1 cellular context compared by ENCODE assay signal in the genomic region with DNA sequence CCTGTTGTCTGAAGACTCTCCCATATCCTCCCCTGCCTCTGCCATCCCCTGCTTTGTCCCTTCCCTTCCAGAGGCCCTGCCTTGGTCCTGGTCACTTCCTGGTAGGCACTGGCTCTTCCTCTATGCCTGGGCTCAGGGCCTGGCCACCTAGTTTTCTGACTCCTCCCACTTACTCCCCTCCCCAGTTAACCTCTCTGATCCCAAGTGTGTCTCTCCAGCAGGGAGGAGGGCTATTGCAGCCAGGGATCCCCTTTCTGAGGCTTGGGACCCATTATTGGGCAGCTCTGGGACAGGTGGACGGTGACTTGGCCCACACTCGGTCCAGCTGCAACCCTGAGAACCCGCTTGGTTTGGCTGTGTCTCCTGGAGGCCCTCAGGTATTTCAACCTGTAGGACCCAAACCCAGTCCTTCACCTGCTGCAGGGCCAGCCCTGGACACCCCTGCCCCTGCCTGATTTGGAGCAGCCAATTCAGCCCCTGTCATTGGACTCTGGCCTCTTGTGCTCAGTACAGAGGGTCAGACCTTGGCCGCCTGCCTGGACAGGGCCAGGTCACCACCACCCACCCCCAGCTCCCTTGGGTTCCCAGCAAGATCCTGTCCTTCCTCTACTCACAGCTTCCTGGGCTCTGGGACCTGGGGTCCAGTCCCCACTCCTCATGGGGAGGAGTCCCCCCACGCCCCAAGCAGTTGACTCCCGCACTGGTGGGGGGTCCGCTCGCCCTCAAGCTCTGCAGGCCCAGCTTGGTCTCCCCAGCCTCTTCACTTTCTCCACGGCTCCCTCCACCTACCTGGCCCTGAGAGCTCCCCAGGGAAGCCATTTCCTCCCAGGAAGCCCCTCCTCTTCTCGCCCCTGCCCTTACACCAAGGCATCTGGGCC.
TF ChIP-seq lines count a peak whose summit lies in the region.

No MANE protein-coding gene starts in this region.

TF ChIP-seq in HepG2, 621 proteins besides CTCF, POLR2A, EP300 and RAD21 (continues in another document):
- TF ChIP-seq REXO4 (CRISPR knock-in tag; IDR thresholded peaks at IDR 0.05; ENCODE audit: borderline replicate concordance) (no peak), NR3C1 (CRISPR knock-in tag; IDR thresholded peaks at IDR 0.05) (no peak), ZNF800 (CRISPR knock-in tag; IDR thresholded peaks at IDR 0.05) (no peak), CERS6 (CRISPR knock-in tag; IDR thresholded peaks at IDR 0.05) (no peak), ZNF431 (CRISPR knock-in tag; IDR thresholded peaks at IDR 0.05; ENCODE audit: borderline replicate concordance, low read depth) (0 out of 2 replicates have a peak, but pooled peaks have one; percentile 43), SIX4 (CRISPR knock-in tag; IDR thresholded peaks at IDR 0.05) (no peak), ZNF296 (CRISPR knock-in tag; conservative IDR thresholded peaks at IDR 0.05) (0 out of 2 replicates have a peak, but pooled peaks have one; percentile 29), ZNF740 (CRISPR knock-in tag; IDR thresholded peaks at IDR 0.05) (no peak), ZNF276 (CRISPR knock-in tag; IDR thresholded peaks at IDR 0.05; ENCODE audit: low read depth) (no peak), ZNF558 (CRISPR knock-in tag; IDR thresholded peaks at IDR 0.05; ENCODE audit: borderline replicate concordance) (no peak), SIN3B (IDR thresholded peaks at IDR 0.05; ENCODE audit: low read length) (no peak), CCDC6 (CRISPR knock-in tag; IDR thresholded peaks at IDR 0.05) (0 out of 2 replicates have a peak, but pooled peaks have one; percentile 49), ZNF512 (CRISPR knock-in tag; IDR thresholded peaks at IDR 0.05) (no peak), ZKSCAN1 (IDR thresholded peaks at IDR 0.05; ENCODE audit: low read length) (no peak), HDAC2 (CRISPR knock-in tag; IDR thresholded peaks at IDR 0.05) (peak; percentile 23; the same call in 1 of the 2 replicates), HIC2 (CRISPR knock-in tag; IDR thresholded peaks at IDR 0.05; ENCODE audit: low read depth) (no peak), ETV6 (CRISPR knock-in tag; conservative IDR thresholded peaks at IDR 0.05) (no peak), ZNF562 (CRISPR knock-in tag; IDR thresholded peaks at IDR 0.05; ENCODE audit: borderline replicate concordance) (no peak), STAG1 (CRISPR knock-in tag; IDR thresholded peaks at IDR 0.05) (0 out of 2 replicates have a peak, but pooled peaks have one; percentile 7), NCOR1 (IDR thresholded peaks at IDR 0.05; ENCODE audit: borderline replicate concordance, low read length) (peak; percentile 60; the same call in 1 of the 2 replicates), SALL1 (CRISPR knock-in tag; IDR thresholded peaks at IDR 0.05) (peak; percentile 35; the same call in 1 of the 2 replicates), ZNF510 (CRISPR knock-in tag; IDR thresholded peaks at IDR 0.05; ENCODE audit: low read depth) (no peak), ELF4 (CRISPR knock-in tag; IDR thresholded peaks at IDR 0.05; ENCODE audit: borderline replicate concordance) (no peak), HNF4G (IDR thresholded peaks at IDR 0.05; ENCODE audit: borderline replicate concordance, low read depth, low read length) (peak; percentile 87), HNF4G (CRISPR knock-in tag; IDR thresholded peaks at IDR 0.05; ENCODE audit: borderline replicate concordance, low read depth) (peak; percentile 51), ZNF441 (CRISPR knock-in tag; IDR thresholded peaks at IDR 0.05; ENCODE audit: borderline replicate concordance) (no peak), PHF21A (CRISPR knock-in tag; IDR thresholded peaks at IDR 0.05) (peak; percentile 61), ZFY (CRISPR knock-in tag; IDR thresholded peaks at IDR 0.05) (peak; percentile 7; the same call in 1 of the 2 replicates)
- TF ChIP-seq, protein P1, sequence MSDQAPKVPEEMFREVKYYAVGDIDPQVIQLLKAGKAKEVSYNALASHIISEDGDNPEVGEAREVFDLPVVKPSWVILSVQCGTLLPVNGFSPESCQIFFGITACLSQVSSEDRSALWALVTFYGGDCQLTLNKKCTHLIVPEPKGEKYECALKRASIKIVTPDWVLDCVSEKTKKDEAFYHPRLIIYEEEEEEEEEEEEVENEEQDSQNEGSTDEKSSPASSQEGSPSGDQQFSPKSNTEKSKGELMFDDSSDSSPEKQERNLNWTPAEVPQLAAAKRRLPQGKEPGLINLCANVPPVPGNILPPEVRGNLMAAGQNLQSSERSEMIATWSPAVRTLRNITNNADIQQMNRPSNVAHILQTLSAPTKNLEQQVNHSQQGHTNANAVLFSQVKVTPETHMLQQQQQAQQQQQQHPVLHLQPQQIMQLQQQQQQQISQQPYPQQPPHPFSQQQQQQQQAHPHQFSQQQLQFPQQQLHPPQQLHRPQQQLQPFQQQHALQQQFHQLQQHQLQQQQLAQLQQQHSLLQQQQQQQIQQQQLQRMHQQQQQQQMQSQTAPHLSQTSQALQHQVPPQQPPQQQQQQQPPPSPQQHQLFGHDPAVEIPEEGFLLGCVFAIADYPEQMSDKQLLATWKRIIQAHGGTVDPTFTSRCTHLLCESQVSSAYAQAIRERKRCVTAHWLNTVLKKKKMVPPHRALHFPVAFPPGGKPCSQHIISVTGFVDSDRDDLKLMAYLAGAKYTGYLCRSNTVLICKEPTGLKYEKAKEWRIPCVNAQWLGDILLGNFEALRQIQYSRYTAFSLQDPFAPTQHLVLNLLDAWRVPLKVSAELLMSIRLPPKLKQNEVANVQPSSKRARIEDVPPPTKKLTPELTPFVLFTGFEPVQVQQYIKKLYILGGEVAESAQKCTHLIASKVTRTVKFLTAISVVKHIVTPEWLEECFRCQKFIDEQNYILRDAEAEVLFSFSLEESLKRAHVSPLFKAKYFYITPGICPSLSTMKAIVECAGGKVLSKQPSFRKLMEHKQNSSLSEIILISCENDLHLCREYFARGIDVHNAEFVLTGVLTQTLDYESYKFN (CRISPR knock-in tag; conservative IDR thresholded peaks at IDR 0.05) = peak; percentile 69
- TF ChIP-seq, protein P2, sequence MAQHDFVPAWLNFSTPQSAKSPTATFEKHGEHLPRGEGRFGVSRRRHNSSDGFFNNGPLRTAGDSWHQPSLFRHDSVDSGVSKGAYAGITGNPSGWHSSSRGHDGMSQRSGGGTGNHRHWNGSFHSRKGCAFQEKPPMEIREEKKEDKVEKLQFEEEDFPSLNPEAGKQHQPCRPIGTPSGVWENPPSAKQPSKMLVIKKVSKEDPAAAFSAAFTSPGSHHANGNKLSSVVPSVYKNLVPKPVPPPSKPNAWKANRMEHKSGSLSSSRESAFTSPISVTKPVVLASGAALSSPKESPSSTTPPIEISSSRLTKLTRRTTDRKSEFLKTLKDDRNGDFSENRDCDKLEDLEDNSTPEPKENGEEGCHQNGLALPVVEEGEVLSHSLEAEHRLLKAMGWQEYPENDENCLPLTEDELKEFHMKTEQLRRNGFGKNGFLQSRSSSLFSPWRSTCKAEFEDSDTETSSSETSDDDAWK (CRISPR knock-in tag; IDR thresholded peaks at IDR 0.05) = no peak
- TF ChIP-seq, protein P3, sequence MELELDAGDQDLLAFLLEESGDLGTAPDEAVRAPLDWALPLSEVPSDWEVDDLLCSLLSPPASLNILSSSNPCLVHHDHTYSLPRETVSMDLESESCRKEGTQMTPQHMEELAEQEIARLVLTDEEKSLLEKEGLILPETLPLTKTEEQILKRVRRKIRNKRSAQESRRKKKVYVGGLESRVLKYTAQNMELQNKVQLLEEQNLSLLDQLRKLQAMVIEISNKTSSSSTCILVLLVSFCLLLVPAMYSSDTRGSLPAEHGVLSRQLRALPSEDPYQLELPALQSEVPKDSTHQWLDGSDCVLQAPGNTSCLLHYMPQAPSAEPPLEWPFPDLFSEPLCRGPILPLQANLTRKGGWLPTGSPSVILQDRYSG (CRISPR knock-in tag; IDR thresholded peaks at IDR 0.05) = no peak
